21 cellular contexts compared by ENCODE assay signal in genomic region chr15:74275957-74276356, GRCh38. TPM values are rescaled to one million over a fixed set of nuclear protein-coding genes. Genes with fewer than 3 reads are reported as not detected.
DNase-seq lines count a peak whose midpoint lies in the region; ATAC-seq and TF ChIP-seq lines count a peak whose summit lies in the region.
"Had no signal": no experiment of that assay in that cellular context is flagged by ENCODE, and none has a peak within 500 bp of the region (broad histone marks: within the 10 kb centered on the region; RNA-seq: fewer than 3 reads in every experiment).

No MANE protein-coding gene starts in this region.

- BruUV-seq in MCF 10A (replicated peaks; lab: Mats Ljungman, UMichigan) = no TSS peak
- BruUV-seq in mammary epithelial cell (replicated peaks; lab: Mats Ljungman, UMichigan) = no TSS peak

- no peak overlapping the region for H3K4me3 Mint-ChIP-seq in MCF 10A (ENCODE audit: unreplicated experiment)
- H3K4me3 Mint-ChIP-seq: activated CD8-positive, alpha-beta memory T cell treated with anti-CD3 and anti-CD28 coated beads, Interleukin-2, amount 10 ng/mL, durations not matched to agents 7 days and 5 days; stimulated activated effector memory CD8-positive, alpha-beta T cell treated with anti-CD3 and anti-CD28 coated beads, Interleukin-12 subunit alpha, Interleukin-12 subunit beta, amount 100 ng/mL, for 72 hours had no signal

- in situ Hi-C loops in mammary epithelial cell (cut with MboI; ENCODE audit: low sequenced_read_pairs in 2 of 2) = no loop called here

- no peak overlapping the region for H3K9ac ChIP-seq in mammary epithelial cell (ENCODE audit: insufficient read depth, low read length)

- intact Hi-C loops in MCF 10A (cut with micrococcal nuclease) = no loop called here
- intact Hi-C loops in mammary epithelial cell (cut with micrococcal nuclease) = no loop called here
- intact Hi-C loops in testis (cut with DNase I; ENCODE audit: low total_unique reads) = no loop called here

- dilution Hi-C loops in mammary epithelial cell (cut with HindIII; ENCODE audit: low sequenced_read_pairs) = no loop called here

- H2AFZ ChIP-seq in mammary epithelial cell (ENCODE audit: low read depth, low read length) = no peak overlapping the region

- H3K9me3 Mint-ChIP-seq in MCF 10A (ENCODE audit: unreplicated experiment) = no peaks in the 10 kb centered on the region
- H3K9me3 Mint-ChIP-seq: stimulated activated effector memory CD8-positive, alpha-beta T cell treated with anti-CD3 and anti-CD28 coated beads, Interleukin-12 subunit alpha, Interleukin-12 subunit beta, amount 100 ng/mL, for 72 hours had no signal

- H3K27me3 Mint-ChIP-seq in MCF 10A (ENCODE audit: insufficient read depth, unreplicated experiment) = peaks cover 37% of the 10 kb centered on the region

- H3K9me3 ChIP-seq in mammary epithelial cell (replicated peaks; ENCODE audit: insufficient read depth, low read length) = no peaks in the 10 kb centered on the region
- no peaks in the 10 kb centered on the region for H3K9me3 ChIP-seq in testis
- H3K9me3 ChIP-seq: ovary had no signal

- no peak overlapping the region for H3K4me3 ChIP-seq in mammary epithelial cell (replicated peaks in 1 of 3; ENCODE audit: insufficient read depth in 1 of 3, low read depth in 2 of 3, low read length in 3 of 3)
- no peak overlapping the region for H3K4me3 ChIP-seq in testis
- H3K4me3 ChIP-seq: dorsolateral prefrontal cortex, ovary had no signal

- H3K79me2 ChIP-seq in mammary epithelial cell (ENCODE audit: insufficient read depth, low read length) = no peaks in the 10 kb centered on the region

- H3K27me3 ChIP-seq in mammary epithelial cell (ENCODE audit: insufficient read depth, low read length) = peaks cover 1% of the 10 kb centered on the region
- H3K27me3 ChIP-seq in testis = no peaks in the 10 kb centered on the region
- H3K27me3 ChIP-seq: ovary had no signal

- H3K27ac Mint-ChIP-seq in MCF 10A (ENCODE audit: low read depth, unreplicated experiment) = no peak overlapping the region
- H3K27ac Mint-ChIP-seq: activated CD8-positive, alpha-beta memory T cell treated with anti-CD3 and anti-CD28 coated beads, Interleukin-2, amount 10 ng/mL, durations not matched to agents 7 days and 5 days; stimulated activated effector memory CD8-positive, alpha-beta T cell treated with anti-CD3 and anti-CD28 coated beads, Interleukin-12 subunit alpha, Interleukin-12 subunit beta, amount 100 ng/mL, for 72 hours had no signal

- 91% methylated on average over 6 of the region's 6 CpGs for WGBS in mammary epithelial cell (ENCODE audit: low coverage, missing lambda C conversion rate)
- WGBS in testis, 2 donors = 83 to 85% methylated on average over 5 to 6 of the region's 6 CpGs

- TF ChIP-seq CTCF in MCF 10A (IDR thresholded peaks at IDR 0.05; ENCODE audit: unreplicated experiment) (no peak), mammary epithelial cell (conservative IDR thresholded peaks at IDR 0.05 in 1 of 2, IDR thresholded peaks at IDR 0.05 in 1 of 2; ENCODE audit: extremely low read depth in 1 of 2, insufficient read depth in 1 of 2, low read depth in 1 of 2, low read length in 2 of 2) (no peak), testis (IDR thresholded peaks at IDR 0.05) (no peak)

- CTCF ChIA-PET in MCF 10A (lab: Yijun Ruan, JAX) = no interaction called here
- CTCF ChIA-PET in mammary epithelial cell (lab: Charles Lee; ENCODE audit: low non-redundant PET) = no interaction called here

- no peak for TF ChIP-seq POLR2A in testis (IDR thresholded peaks at IDR 0.05)

- H4K20me1 ChIP-seq in mammary epithelial cell (ENCODE audit: insufficient read depth, low read length) = no peaks in the 10 kb centered on the region

- H3K36me3 Mint-ChIP-seq in MCF 10A (ENCODE audit: insufficient read depth, unreplicated experiment) = no peaks in the 10 kb centered on the region
- H3K36me3 Mint-ChIP-seq: activated CD8-positive, alpha-beta memory T cell treated with anti-CD3 and anti-CD28 coated beads, Interleukin-2, amount 10 ng/mL, durations not matched to agents 7 days and 5 days; stimulated activated effector memory CD8-positive, alpha-beta T cell treated with anti-CD3 and anti-CD28 coated beads, Interleukin-12 subunit alpha, Interleukin-12 subunit beta, amount 100 ng/mL, for 72 hours had no signal

- DNase-seq in MCF 10A (ENCODE audit: unreplicated experiment) = peak; percentile 22
- DNase-seq in mammary epithelial cell = no peak
- DNase-seq in LHCN-M2 (ENCODE audit: low read depth) = peak; percentile 5
- DNase-seq in testis = peak; percentile 20
- no peak for DNase-seq in activated naive CD4-positive, alpha-beta T cell treated with Interleukin-2 at 50 U/mL for 16 hours
- no peak for DNase-seq in activated naive CD4-positive, alpha-beta T cell treated with anti-CD3 and anti-CD28 coated beads, Interleukin-2, amount 50 U/mL, for 16 hours
- DNase-seq: activated CD8-positive, alpha-beta memory T cell treated with anti-CD3 and anti-CD28 coated beads, Interleukin-2, amount 10 ng/mL, durations not matched to agents 7 days and 5 days; activated naive CD4-positive, alpha-beta T cell; brain microvascular endothelial cell; DMS153; dorsolateral prefrontal cortex; HCEC 1CT; NCI-H345; ovary; PC-3 had no signal

- peak; percentile 63 for ATAC-seq in SK-N-SH treated with all-trans-retinoic acid at 6 μM for 48 hours
- ATAC-seq in HG02610 (IDR thresholded peaks at IDR 0.05; ENCODE audit: unreplicated experiment) = no peak
- ATAC-seq: activated CD8-positive, alpha-beta memory T cell treated with anti-CD3 and anti-CD28 coated beads, Interleukin-2, amount 10 ng/mL, durations not matched to agents 7 days and 5 days; left lobe of liver; PC-3; stimulated activated effector memory CD8-positive, alpha-beta T cell treated with anti-CD3 and anti-CD28 coated beads, Interleukin-12 subunit alpha, Interleukin-12 subunit beta, amount 100 ng/mL, for 72 hours had no signal

- POLR2A ChIA-PET in MCF 10A (lab: Yijun Ruan, JAX) = no interaction called here

- H3K4me1 ChIP-seq in mammary epithelial cell (ENCODE audit: insufficient read depth, low read length) = no peaks in the 10 kb centered on the region
- no peaks in the 10 kb centered on the region for H3K4me1 ChIP-seq in testis

- H3K4me2 ChIP-seq in mammary epithelial cell (ENCODE audit: insufficient read depth, low read depth, low read length) = no peak overlapping the region

- H3K36me3 ChIP-seq in mammary epithelial cell (ENCODE audit: insufficient read depth, low read length) = no peaks in the 10 kb centered on the region
- no peaks in the 10 kb centered on the region for H3K36me3 ChIP-seq in testis (ENCODE audit: low read depth, missing control alignments)
- H3K36me3 ChIP-seq: brain microvascular endothelial cell, ovary had no signal

- H3K4me1 Mint-ChIP-seq in MCF 10A (ENCODE audit: insufficient read depth, unreplicated experiment) = peaks cover 5% of the 10 kb centered on the region
- H3K4me1 Mint-ChIP-seq: activated CD8-positive, alpha-beta memory T cell treated with anti-CD3 and anti-CD28 coated beads, Interleukin-2, amount 10 ng/mL, durations not matched to agents 7 days and 5 days had no signal

- H3K27ac ChIP-seq in mammary epithelial cell (ENCODE audit: insufficient read depth, low read depth, low read length) (no peak overlapping the region), testis (no peak overlapping the region)
- H3K27ac ChIP-seq: brain microvascular endothelial cell, dorsolateral prefrontal cortex, ovary, VCaP had no signal

TF ChIP-seq in SK-N-SH treated with all-trans-retinoic acid at 6 μM for 48 hours, 23 proteins besides CTCF, POLR2A, EP300 and RAD21 (continues in another document):
- TF ChIP-seq ZC3H10 (CRISPR knock-in tag; IDR thresholded peaks at IDR 0.05) (no peak), ARNTL (CRISPR knock-in tag; IDR thresholded peaks at IDR 0.05; ENCODE audit: borderline replicate concordance, low read depth) (no peak), BACH2 (CRISPR knock-in tag; IDR thresholded peaks at IDR 0.05; ENCODE audit: borderline replicate concordance) (no peak), POU6F1 (CRISPR knock-in tag; IDR thresholded peaks at IDR 0.05; ENCODE audit: borderline replicate concordance, low read depth) (no peak), ISL1 (CRISPR knock-in tag; IDR thresholded peaks at IDR 0.05) (no peak), GLIS3 (CRISPR knock-in tag; IDR thresholded peaks at IDR 0.05) (no peak), ZFP30 (CRISPR knock-in tag; IDR thresholded peaks at IDR 0.05) (no peak), PATZ1 (CRISPR knock-in tag; IDR thresholded peaks at IDR 0.05; ENCODE audit: borderline replicate concordance) (no peak)

RNA-seq across cellular contexts. Expression of gene CCDC33, which starts 39.8 kb away (rescaled TPM):
- total RNA-seq in MCF 10A (2022) = not detected in 2 replicates
- not detected for total RNA-seq in mammary epithelial cell
- 0.20 TPM for polyA plus RNA-seq in mammary epithelial cell
- not detected for polyA minus RNA-seq in mammary epithelial cell
- total RNA-seq in LHCN-M2 (2014; rRNA removed) = not detected in 2 replicates
- polyA plus RNA-seq in LHCN-M2 (2012) = not detected
- 10 to 100 TPM; 11.6 to 18.5 TPM for total RNA-seq in testis
- 41.3 TPM for polyA plus RNA-seq in testis (ENCODE audit: insufficient read depth, low read depth, low replicate concordance)
- total RNA-seq: activated CD8-positive, alpha-beta memory T cell treated with anti-CD3 and anti-CD28 coated beads, Interleukin-2, amount 10 ng/mL, durations not matched to agents 7 days and 5 days; fibroblast of lung; left lobe of liver had no signal
- polyA plus RNA-seq: fibroblast of lung had no signal

Comparison
In these comparisons a context has a peak if more than half of its experiments do, and no peak if none do; other contexts are left out.
1. DNase-seq: peak in MCF 10A (single experiment), LHCN-M2 (single experiment) and testis (single experiment); none in mammary epithelial cell (single experiment), activated naive CD4-positive, alpha-beta T cell treated with Interleukin-2 at 50 U/mL for 16 hours (single experiment) and activated naive CD4-positive, alpha-beta T cell treated with anti-CD3 and anti-CD28 coated beads, Interleukin-2, amount 50 U/mL, for 16 hours (single experiment).
2. RNA of gene CCDC33, which starts 39.8 kb away (total RNA-seq): 11.6 to 18.5 TPM in testis; not detected in mammary epithelial cell, not detected in MCF 10A and not detected in LHCN-M2; every median in the first group is over 10 times any median in the second.